2 cellular contexts compared by ENCODE assay signal in genomic region chr1:178093150-178093957, GRCh38.
TF ChIP-seq lines count a peak whose summit lies in the region.

No MANE protein-coding gene starts in this region.

TF ChIP-seq in A549, 52 proteins besides CTCF, POLR2A, EP300 and RAD21 (continued from another document):
- TF ChIP-seq HMGXB4 (CRISPR knock-in tag; IDR thresholded peaks at IDR 0.05; ENCODE audit: borderline replicate concordance) = no peak
- TF ChIP-seq MYC (IDR thresholded peaks at IDR 0.05; ENCODE audit: borderline replicate concordance, low read length) = peak; percentile 94
- TF ChIP-seq RARB (CRISPR knock-in tag; IDR thresholded peaks at IDR 0.05) = no peak
- TF ChIP-seq PHF8 (IDR thresholded peaks at IDR 0.05; ENCODE audit: borderline replicate concordance, low read depth) = peak; percentile 27; the same call in 1 of the 2 replicates
- no peak for TF ChIP-seq HES2 (IDR thresholded peaks at IDR 0.05)
- peak in 1 of 2 experiments; percentile 77; a peak in 2 of 5 replicates for TF ChIP-seq JUN (IDR thresholded peaks at IDR 0.05)
- TF ChIP-seq MAX (IDR thresholded peaks at IDR 0.05) = peak; percentile 98
- TF ChIP-seq KDM5A (IDR thresholded peaks at IDR 0.05) = peak; percentile 66; the same call in 1 of the 2 replicates

TF ChIP-seq in HepG2, 621 proteins besides CTCF, POLR2A, EP300 and RAD21 (continued from another document and continues in another):
- TF ChIP-seq ZNF646 (CRISPR knock-in tag; IDR thresholded peaks at IDR 0.05) (no peak), ISX (CRISPR knock-in tag; conservative IDR thresholded peaks at IDR 0.05) (no peak), NR2C2 (CRISPR knock-in tag; IDR thresholded peaks at IDR 0.05; ENCODE audit: borderline replicate concordance) (no peak), FOXP4 (CRISPR knock-in tag; IDR thresholded peaks at IDR 0.05) (0 out of 2 replicates have a peak, but pooled peaks have one; percentile 7), SP1 (IDR thresholded peaks at IDR 0.05) (no peak), SP1 (CRISPR knock-in tag; IDR thresholded peaks at IDR 0.05) (no peak), YEATS2 (CRISPR knock-in tag; IDR thresholded peaks at IDR 0.05; ENCODE audit: borderline replicate concordance) (peak; percentile 19; the same call in 1 of the 2 replicates), ZNF597 (CRISPR knock-in tag; IDR thresholded peaks at IDR 0.05) (no peak), NPAS2 (CRISPR knock-in tag; IDR thresholded peaks at IDR 0.05; ENCODE audit: borderline replicate concordance) (no peak), KLF11 (CRISPR knock-in tag; IDR thresholded peaks at IDR 0.05) (no peak), SAP130 (CRISPR knock-in tag; IDR thresholded peaks at IDR 0.05; ENCODE audit: low read depth) (peak; percentile 69), HMG20B (CRISPR knock-in tag; conservative IDR thresholded peaks at IDR 0.05) (no peak), MBNL3 (CRISPR knock-in tag; conservative IDR thresholded peaks at IDR 0.05) (no peak), CEBPG (CRISPR knock-in tag; IDR thresholded peaks at IDR 0.05) (no peak), ZNF335 (CRISPR knock-in tag; IDR thresholded peaks at IDR 0.05) (no peak), CBX2 (IDR thresholded peaks at IDR 0.05; ENCODE audit: low read depth, low read length) (no peak), CBX2 (CRISPR knock-in tag; IDR thresholded peaks at IDR 0.05; ENCODE audit: low read depth) (no peak), ZNF33A (CRISPR knock-in tag; IDR thresholded peaks at IDR 0.05; ENCODE audit: borderline replicate concordance) (no peak), CHD4 (IDR thresholded peaks at IDR 0.05; ENCODE audit: borderline replicate concordance, low read length) (no peak), E2F5 (CRISPR knock-in tag; conservative IDR thresholded peaks at IDR 0.05) (no peak), ZBTB33 (CRISPR knock-in tag; IDR thresholded peaks at IDR 0.05) (no peak), KDM2A (CRISPR knock-in tag; IDR thresholded peaks at IDR 0.05; ENCODE audit: borderline replicate concordance, low read depth) (peak; percentile 67; the same call in 1 of the 2 replicates), STAT5B (CRISPR knock-in tag; IDR thresholded peaks at IDR 0.05) (no peak), NCOR1 (IDR thresholded peaks at IDR 0.05; ENCODE audit: borderline replicate concordance, low read length) (no peak), ZNF83 (CRISPR knock-in tag; IDR thresholded peaks at IDR 0.05; ENCODE audit: borderline replicate concordance) (no peak), ZNF367 (CRISPR knock-in tag; IDR thresholded peaks at IDR 0.05; ENCODE audit: borderline replicate concordance) (no peak), KMT2B (CRISPR knock-in tag; IDR thresholded peaks at IDR 0.05) (peak; percentile 92; the same call in 1 of the 2 replicates), JUNB (CRISPR knock-in tag; IDR thresholded peaks at IDR 0.05; ENCODE audit: borderline replicate concordance) (no peak), ZFP82 (CRISPR knock-in tag; IDR thresholded peaks at IDR 0.05; ENCODE audit: borderline replicate concordance) (no peak), ZNF326 (CRISPR knock-in tag; IDR thresholded peaks at IDR 0.05; ENCODE audit: borderline replicate concordance) (no peak), ZNF644 (CRISPR knock-in tag; IDR thresholded peaks at IDR 0.05; ENCODE audit: low read depth) (peak; percentile 45; the same call in 1 of the 2 replicates), ZNF770 (CRISPR knock-in tag; IDR thresholded peaks at IDR 0.05) (no peak), ZNF235 (CRISPR knock-in tag; IDR thresholded peaks at IDR 0.05; ENCODE audit: borderline replicate concordance) (no peak), ZNF704 (CRISPR knock-in tag; IDR thresholded peaks at IDR 0.05; ENCODE audit: borderline replicate concordance) (no peak; the same call in 1 of the 2 replicates), ZNF263 (CRISPR knock-in tag; IDR thresholded peaks at IDR 0.05) (no peak), REST (IDR thresholded peaks at IDR 0.05; ENCODE audit: borderline replicate concordance in 1 of 2, low read depth in 1 of 2, low read length in 2 of 2) (no peak; a peak in 1 of 4 replicates), ZNF7 (CRISPR knock-in tag; IDR thresholded peaks at IDR 0.05) (no peak), ZNF530 (CRISPR knock-in tag; IDR thresholded peaks at IDR 0.05; ENCODE audit: low read depth) (no peak)
